ENCODE assay signal across 15 cellular contexts in genomic region chr4:25872851-25873631, GRCh38.
"Had no signal": no experiment of that assay in that cellular context is flagged by ENCODE, and none has a peak within 500 bp of the region (broad histone marks: within the 10 kb centered on the region; RNA-seq: fewer than 3 reads in every experiment).

No MANE protein-coding gene starts in this region.

- H3K4me3 ChIP-seq: colonic mucosa, tibial artery had no signal

- H3K9me3 ChIP-seq: colonic mucosa, tibial artery had no signal

- H3K9ac ChIP-seq: parathyroid adenoma had no signal

- H3K4me1 ChIP-seq: colonic mucosa, parathyroid adenoma, tibial artery had no signal

- H3K27me3 ChIP-seq: colonic mucosa, tibial artery had no signal

- H3K27ac ChIP-seq: colonic mucosa, parathyroid adenoma, tibial artery had no signal

- DNase-seq: activated CD4-positive, alpha-beta memory T cell treated with anti-CD3 and anti-CD28 coated beads, Interleukin-2, amount 10 ng/mL, durations not matched to agents 7 days and 5 days; activated CD4-positive, alpha-beta T cell treated with anti-CD3 and anti-CD28 coated beads for 36 hours; activated effector memory CD4-positive, alpha-beta T cell treated with Interleukin-2 at 50 U/mL for 16 hours; activated T-cell treated with anti-CD3 and anti-CD28 coated beads, Interleukin-2, amount 50 U/mL, for 4 hours; colonic mucosa; islet precursor cell; mammary epithelial cell; naive thymus-derived CD4-positive, alpha-beta T cell; stimulated activated CD4-positive, alpha-beta T cell treated with anti-CD3 and anti-CD28 coated beads, Interleukin-12 subunit alpha, Interleukin-12 subunit beta, amount 100 ng/mL, for 4 hours; stimulated activated CD4-positive, alpha-beta T cell treated with anti-CD3 and anti-CD28 coated beads, Interleukin-2, amount 100 ng/mL, for 24 hours; stimulated activated naive CD4-positive, alpha-beta T cell; T-helper 9 cell; tibial artery had no signal

- H3K79me2 ChIP-seq: parathyroid adenoma had no signal

- H2AFZ ChIP-seq: parathyroid adenoma had no signal

- H3K36me3 ChIP-seq: colonic mucosa, tibial artery had no signal

- ATAC-seq: activated CD4-positive, alpha-beta T cell treated with anti-CD3 and anti-CD28 coated beads for 36 hours; activated T-cell treated with anti-CD3 and anti-CD28 coated beads, Interleukin-2, amount 50 U/mL, for 4 hours; left lobe of liver; naive thymus-derived CD4-positive, alpha-beta T cell had no signal
